Comparison of ENCODE assay signal across 9 cellular contexts in the genomic region with DNA sequence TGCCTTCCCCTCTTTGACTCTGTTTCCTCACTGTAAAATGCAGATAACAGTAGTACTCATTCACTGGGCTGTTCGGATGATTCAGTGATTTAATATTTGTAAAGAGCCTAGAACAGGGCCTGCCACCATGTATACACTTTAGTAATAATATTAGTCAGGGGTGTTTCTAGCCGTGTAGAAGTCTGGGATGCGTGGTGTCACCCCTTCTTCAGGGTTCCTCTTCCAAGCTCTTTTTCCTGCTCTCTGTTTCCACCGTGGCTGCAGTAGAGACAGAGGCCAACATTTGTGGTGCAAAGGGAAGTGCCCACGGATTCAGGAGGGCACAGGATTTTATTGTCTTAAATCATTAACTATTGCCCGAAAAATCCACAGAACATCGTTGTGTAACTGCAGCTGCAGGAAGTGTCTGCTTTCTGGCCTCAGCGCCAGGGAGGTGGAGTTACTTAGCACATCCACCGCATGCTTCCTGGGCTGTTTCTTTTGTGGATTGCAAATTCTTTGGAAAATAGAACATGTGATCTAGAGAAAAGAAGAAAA.
DNase-seq lines count a peak whose midpoint lies in the region; ATAC-seq and TF ChIP-seq lines count a peak whose summit lies in the region.
"Had no signal": no experiment of that assay in that cellular context is flagged by ENCODE, and none has a peak within 500 bp of the region (broad histone marks: within the 10 kb centered on the region; RNA-seq: fewer than 3 reads in every experiment).

No MANE protein-coding gene starts in this region.

- no peaks in the 10 kb centered on the region for H3K27me3 Mint-ChIP-seq in nephron progenitor cell (ENCODE audit: low read depth, poor library complexity)

- no peak overlapping the region for H3K4me3 Mint-ChIP-seq in nephron progenitor cell

- 20 to 31% methylated on average over 9 of the region's 9 CpGs for WGBS in esophagus, 2 donors

- H3K4me1 ChIP-seq in esophagus (ENCODE audit: control insufficient read depth in 2 of 2, insufficient read depth in 2 of 2, low read length in 1 of 2) = peaks cover 0 to 6% of the 10 kb centered on the region in 2 donors

- peak overlapping the region; percentile 11 to 40 for H3K27ac ChIP-seq in esophagus (ENCODE audit: low read depth in 2 of 2, low read length in 1 of 2)
- H3K27ac ChIP-seq: neutrophil had no signal

- DNase-seq in NOMO-1 (lab: John Stamatoyannopoulos, UW; ENCODE audit: unreplicated experiment in 2 of 2) (peak; percentile 91 to 92), nephron progenitor cell (no peak), HUDEP-2 (lab: John Stamatoyannopoulos, UW; ENCODE audit: unreplicated experiment in 76 of 76) (no peak), epidermal melanocyte (ENCODE audit: insufficient read length, low spot score) (no peak)
- no peak for DNase-seq in stimulated activated CD4-positive, alpha-beta T cell treated with anti-CD3 and anti-CD28 coated beads, Interleukin-15, amount 100 ng/mL, for 24 hours

- no peaks in the 10 kb centered on the region for H3K9me3 ChIP-seq in esophagus (ENCODE audit: control insufficient read depth in 2 of 2, insufficient read depth in 1 of 2, low read depth in 1 of 2, low read length in 1 of 2)
- H3K9me3 ChIP-seq: neutrophil had no signal

- H3K4me1 Mint-ChIP-seq in nephron progenitor cell = peaks cover 55% of the 10 kb centered on the region

- ATAC-seq in GM18907 (IDR thresholded peaks at IDR 0.05; ENCODE audit: unreplicated experiment) (peak; percentile 32), HG02623 (IDR thresholded peaks at IDR 0.05; ENCODE audit: unreplicated experiment) (no peak)

- no peaks in the 10 kb centered on the region for H3K36me3 Mint-ChIP-seq in nephron progenitor cell (ENCODE audit: low read depth)

- no peaks in the 10 kb centered on the region for H3K9me3 Mint-ChIP-seq in nephron progenitor cell

- no peaks in the 10 kb centered on the region for H3K36me3 ChIP-seq in esophagus (ENCODE audit: control insufficient read depth in 2 of 2, insufficient read depth in 2 of 2, low read length in 1 of 2)
- H3K36me3 ChIP-seq: neutrophil had no signal

- H3K27ac Mint-ChIP-seq in nephron progenitor cell = peak overlapping the region; percentile 46

- no peaks in the 10 kb centered on the region for H3K27me3 ChIP-seq in esophagus (ENCODE audit: control insufficient read depth in 1 of 2, insufficient read depth in 2 of 2, low read length in 2 of 2)
- H3K27me3 ChIP-seq: neutrophil had no signal

- no peak overlapping the region for H3K4me3 ChIP-seq in esophagus (ENCODE audit: low read depth in 1 of 2, low read length in 2 of 2)

- no peak for TF ChIP-seq CTCF in nephron progenitor cell (IDR thresholded peaks at IDR 0.05)

Comparison
In these comparisons a context has a peak if more than half of its experiments do, and no peak if none do; other contexts are left out.
1. DNase-seq: peak in NOMO-1 (2 of 2); none in nephron progenitor cell (single experiment), HUDEP-2 (0 of 76), stimulated activated CD4-positive, alpha-beta T cell treated with anti-CD3 and anti-CD28 coated beads, Interleukin-15, amount 100 ng/mL, for 24 hours (single experiment) and epidermal melanocyte (single experiment).